Comparison of ENCODE assay signal across 14 cellular contexts in the genomic region with DNA sequence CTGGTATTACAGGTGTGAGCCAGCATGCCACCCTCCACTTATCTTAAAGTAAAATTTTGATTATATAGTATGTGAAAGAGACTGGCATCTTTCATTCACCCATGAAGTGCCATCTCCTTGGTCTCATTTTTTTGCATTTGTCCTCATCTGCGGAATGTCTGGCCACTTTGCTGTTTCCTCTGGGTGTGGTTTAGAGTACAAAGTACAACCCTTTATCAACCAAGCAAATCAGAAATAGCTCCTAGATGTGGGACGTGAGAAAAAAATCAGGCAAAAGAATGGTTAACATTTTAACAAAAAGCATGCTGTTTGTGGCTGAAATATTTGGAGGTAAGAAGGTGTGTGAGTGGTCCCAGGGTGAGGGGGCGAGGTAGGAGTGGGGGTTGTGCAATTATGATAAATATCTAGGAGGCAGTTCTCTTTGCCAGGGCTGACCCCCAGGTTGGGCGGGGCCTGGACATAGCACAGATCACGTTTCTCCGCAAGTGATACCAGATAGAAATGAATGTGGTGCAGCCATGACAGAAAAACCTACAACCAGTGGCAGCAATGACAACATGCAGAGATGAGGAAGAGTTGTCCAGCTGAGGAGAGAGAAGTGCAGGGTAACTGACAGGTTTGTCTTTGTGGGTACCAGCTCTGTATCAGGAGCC.
DNase-seq lines count a peak whose midpoint lies in the region; ATAC-seq and TF ChIP-seq lines count a peak whose summit lies in the region.
"Had no signal": no experiment of that assay in that cellular context is flagged by ENCODE, and none has a peak within 500 bp of the region (broad histone marks: within the 10 kb centered on the region; RNA-seq: fewer than 3 reads in every experiment).

No MANE protein-coding gene starts in this region.

- DNase-seq in CD4-positive, alpha-beta T cell = no peak
- DNase-seq in HuH-7 (ENCODE audit: low spot score) = peak; percentile 57
- DNase-seq in trophoblast cell = peak in 1 of 2 donors; percentile 76
- DNase-seq in naive thymus-derived CD4-positive, alpha-beta T cell = no peak
- DNase-seq: activated naive CD4-positive, alpha-beta T cell treated with anti-CD3 and anti-CD28 coated beads, Interleukin-2, amount 50 U/mL, for 16 hours; endodermal cell; MG63; SK-N-SH had no signal

- no peak overlapping the region for H3K23ac ChIP-seq in trophoblast cell (ENCODE audit: low read length)

- no peaks in the 10 kb centered on the region for H3K9me3 Mint-ChIP-seq in CD4-positive, alpha-beta T cell
- H3K9me3 Mint-ChIP-seq in brain = peaks cover 0 to 7% (median 4%) of the 10 kb centered on the region in 5 experiments
- H3K9me3 Mint-ChIP-seq in naive thymus-derived CD4-positive, alpha-beta T cell = no peaks in the 10 kb centered on the region
- H3K9me3 Mint-ChIP-seq: central memory CD8-positive, alpha-beta T cell; endodermal cell had no signal

- H2AFZ ChIP-seq in trophoblast cell (ENCODE audit: insufficient read depth, low read length, poor library complexity) = peak overlapping the region; percentile 30

- POLR2A ChIA-PET in CD4-positive, alpha-beta T cell (lab: Charles Lee) = interaction anchor here (1.1 to 2.8 kb wide), 5 partner anchors 18 to 116 kb away, joined by 3 to 86 read pairs (median 9); a partner anchor contains a TSS
- POLR2A ChIA-PET in naive thymus-derived CD4-positive, alpha-beta T cell (lab: Charles Lee) = interaction anchor here (0.5 to 2.8 kb wide), 5 partner anchors 17 to 160 kb away, joined by 4 to 37 read pairs (median 4); no protein-coding TSS in a partner anchor

- no CpG with 5 or more reads among the region's 6 CpGs for WGBS in trophoblast cell (ENCODE audit: extremely low coverage, insufficient coverage, insufficient read length)

- H2BK12ac ChIP-seq in trophoblast cell (ENCODE audit: low read length) = peak overlapping the region; percentile 27

- H4K8ac ChIP-seq in trophoblast cell (ENCODE audit: low read depth, low read length) = no peak overlapping the region

- H3K27ac ChIP-seq in CD4-positive, alpha-beta T cell (ENCODE audit: low read depth, low read length) = no peak overlapping the region
- no peak overlapping the region for H3K27ac ChIP-seq in trophoblast cell (ENCODE audit: low read depth, low read length)
- no peak overlapping the region for H3K27ac ChIP-seq in naive thymus-derived CD4-positive, alpha-beta T cell (ENCODE audit: low read depth, low read length)

- H3K4me1 ChIP-seq in trophoblast cell (ENCODE audit: control insufficient read depth in 1 of 2, insufficient read depth in 2 of 2, low read length in 2 of 2) = peaks cover 4 to 5% of the 10 kb centered on the region in 2 experiments
- H3K4me1 ChIP-seq in naive thymus-derived CD4-positive, alpha-beta T cell (ENCODE audit: control insufficient read depth in 2 of 2, insufficient read depth in 2 of 2, low read length in 2 of 2) = peaks cover 3 to 12% of the 10 kb centered on the region in 2 donors

- no peaks in the 10 kb centered on the region for H3K27me3 Mint-ChIP-seq in CD4-positive, alpha-beta T cell
- peaks cover 4% of the 10 kb centered on the region for H3K27me3 Mint-ChIP-seq in brain
- H3K27me3 Mint-ChIP-seq in naive thymus-derived CD4-positive, alpha-beta T cell = peaks cover 0 to 15% (median 0%) of the 10 kb centered on the region in 5 donors
- H3K27me3 Mint-ChIP-seq: central memory CD8-positive, alpha-beta T cell had no signal

- TF ChIP-seq CTCF in CD4-positive, alpha-beta T cell (IDR thresholded peaks at IDR 0.05) = no peak
- TF ChIP-seq CTCF in brain (conservative IDR thresholded peaks at IDR 0.05) = no peak

- no peak overlapping the region for H3K4me3 ChIP-seq in trophoblast cell (ENCODE audit: low read depth, low read length)
- no peak overlapping the region for H3K4me3 ChIP-seq in naive thymus-derived CD4-positive, alpha-beta T cell (ENCODE audit: low read length)
- H3K4me3 ChIP-seq: MG63 had no signal

- intact Hi-C loops in CD4-positive, alpha-beta T cell (cut with DNase I, micrococcal nuclease) = loop anchor here (1.0 to 5.0 kb wide), 5 partner anchors 37 to 927 kb away; a partner anchor contains a TSS
- intact Hi-C loops in naive thymus-derived CD4-positive, alpha-beta T cell (cut with micrococcal nuclease) = loop anchor here (5.0 to 10.0 kb wide), 3 partner anchors 182 to 665 kb away; a partner anchor contains a TSS

- no peak overlapping the region for H3K4me2 ChIP-seq in trophoblast cell (ENCODE audit: low read length)

- H4K91ac ChIP-seq in trophoblast cell (ENCODE audit: low read depth, low read length) = no peak overlapping the region

- H3K79me1 ChIP-seq in trophoblast cell (ENCODE audit: low read length) = peaks cover 10% of the 10 kb centered on the region

- H3K9ac ChIP-seq in trophoblast cell (ENCODE audit: low read length) = no peak overlapping the region

- no peak for ATAC-seq in CD4-positive, alpha-beta T cell (ENCODE audit: poor library complexity)
- ATAC-seq in HG03159 (IDR thresholded peaks at IDR 0.05; ENCODE audit: unreplicated experiment) = no peak
- no peak for ATAC-seq in GM19467 (IDR thresholded peaks at IDR 0.05; ENCODE audit: unreplicated experiment)
- ATAC-seq in naive thymus-derived CD4-positive, alpha-beta T cell = no peak
- ATAC-seq in GM21447 (IDR thresholded peaks at IDR 0.05; ENCODE audit: unreplicated experiment) = no peak

- H2BK5ac ChIP-seq in trophoblast cell (ENCODE audit: low read depth, low read length, poor library complexity) = no peak overlapping the region

- H3K4me1 Mint-ChIP-seq in CD4-positive, alpha-beta T cell (ENCODE audit: low read depth) = peaks cover 22% of the 10 kb centered on the region
- peaks cover 45% of the 10 kb centered on the region for H3K4me1 Mint-ChIP-seq in brain
- H3K4me1 Mint-ChIP-seq in naive thymus-derived CD4-positive, alpha-beta T cell = peaks cover 8 to 36% (median 20%) of the 10 kb centered on the region in 7 donors

- H3K79me2 ChIP-seq in trophoblast cell (ENCODE audit: control insufficient read depth, insufficient read depth, low read length, poor library complexity) = peaks cover 3% of the 10 kb centered on the region

- peak overlapping the region; percentile 85 for H3K4me3 Mint-ChIP-seq in CD4-positive, alpha-beta T cell
- peak overlapping the region in 2 of 5 experiments; percentile 70 to 90 for H3K4me3 Mint-ChIP-seq in brain
- peak overlapping the region in 5 of 10 donors; percentile 93 to 99 (median 95) for H3K4me3 Mint-ChIP-seq in naive thymus-derived CD4-positive, alpha-beta T cell

- no peak overlapping the region for H4K12ac ChIP-seq in trophoblast cell (ENCODE audit: low read depth, low read length)

- H3K36me3 Mint-ChIP-seq in CD4-positive, alpha-beta T cell (ENCODE audit: low read depth) = peaks cover 5% of the 10 kb centered on the region
- H3K36me3 Mint-ChIP-seq in brain = no peaks in the 10 kb centered on the region
- H3K36me3 Mint-ChIP-seq in naive thymus-derived CD4-positive, alpha-beta T cell = peaks cover 0 to 5% (median 0%) of the 10 kb centered on the region in 5 donors

- CTCF ChIA-PET in CD4-positive, alpha-beta T cell (lab: Charles Lee) = no interaction called here
- CTCF ChIA-PET in naive thymus-derived CD4-positive, alpha-beta T cell (lab: Charles Lee) = interaction anchor here (1.2 to 1.8 kb wide), 2 partner anchors 49 to 123 kb away, joined by 3 to 4 read pairs; no protein-coding TSS in a partner anchor

- H3K27ac Mint-ChIP-seq in CD4-positive, alpha-beta T cell = peak overlapping the region; percentile 27
- peak overlapping the region in 3 of 5 experiments; percentile 14 to 53 (median 15) for H3K27ac Mint-ChIP-seq in brain
- H3K27ac Mint-ChIP-seq in naive thymus-derived CD4-positive, alpha-beta T cell = peak overlapping the region in 3 of 9 donors; percentile 17 to 79 (median 27)
- H3K27ac Mint-ChIP-seq: endodermal cell had no signal

- no peaks in the 10 kb centered on the region for H3K36me3 ChIP-seq in trophoblast cell (ENCODE audit: control insufficient read depth in 1 of 2, insufficient read depth in 2 of 2, low read length in 2 of 2)
- H3K36me3 ChIP-seq in naive thymus-derived CD4-positive, alpha-beta T cell (ENCODE audit: control insufficient read depth in 2 of 3, insufficient read depth in 3 of 3, low read length in 3 of 3) = no peaks in the 10 kb centered on the region
- H3K36me3 ChIP-seq: MG63, thoracic aorta had no signal

- H3K4ac ChIP-seq in trophoblast cell (ENCODE audit: low read depth, low read length) = no peak overlapping the region

- H3K14ac ChIP-seq in trophoblast cell (ENCODE audit: low read length) = no peak overlapping the region

- H2AK5ac ChIP-seq in trophoblast cell (ENCODE audit: low read length) = peak overlapping the region; percentile 26

- H3K18ac ChIP-seq in trophoblast cell (ENCODE audit: low read length) = no peak overlapping the region

- no peak overlapping the region for H2BK120ac ChIP-seq in trophoblast cell (ENCODE audit: insufficient read depth, low read length, poor library complexity)

- no peaks in the 10 kb centered on the region for H3K9me3 ChIP-seq in CD4-positive, alpha-beta T cell (ENCODE audit: control insufficient read depth, low read length)
- no peaks in the 10 kb centered on the region for H3K9me3 ChIP-seq in trophoblast cell (ENCODE audit: insufficient read depth, low read depth, low read length)
- H3K9me3 ChIP-seq in naive thymus-derived CD4-positive, alpha-beta T cell (ENCODE audit: control insufficient read depth in 2 of 3, low read length in 3 of 3) = no peaks in the 10 kb centered on the region
- H3K9me3 ChIP-seq: SK-N-SH, thoracic aorta had no signal

- no peaks in the 10 kb centered on the region for H3K27me3 ChIP-seq in CD4-positive, alpha-beta T cell (ENCODE audit: control insufficient read depth, insufficient read depth, low read length)
- no peaks in the 10 kb centered on the region for H3K27me3 ChIP-seq in trophoblast cell (ENCODE audit: insufficient read depth, low read length)
- no peaks in the 10 kb centered on the region for H3K27me3 ChIP-seq in naive thymus-derived CD4-positive, alpha-beta T cell (ENCODE audit: control insufficient read depth in 2 of 2, insufficient read depth in 2 of 2, low read length in 2 of 2)
- H3K27me3 ChIP-seq: MG63 had no signal
